ENCODE assay signal across 38 cellular contexts in genomic region chr6:28515676-28516075, GRCh38. TPM values are rescaled to one million over a fixed set of nuclear protein-coding genes. Genes with fewer than 3 reads are reported as not detected.
"Had no signal": no experiment of that assay in that cellular context is flagged by ENCODE, and none has a peak within 500 bp of the region (broad histone marks: within the 10 kb centered on the region; RNA-seq: fewer than 3 reads in every experiment).

Gene GPX6 (minus strand): TSS chr6:28515793. CDS start chr6:28515743, 50 bp downstream.

- H3K4me3 ChIP-seq: adrenal gland, body of pancreas, esophagus squamous epithelium, gastroesophageal sphincter had no signal

- FAIRE-seq: colon had no signal

- H3K36me3 Mint-ChIP-seq: activated CD4-positive, alpha-beta memory T cell treated with anti-CD3 and anti-CD28 coated beads for 36 hours; activated CD8-positive, alpha-beta memory T cell treated with anti-CD3 and anti-CD28 coated beads, Interleukin-2, amount 10 ng/mL, durations not matched to agents 7 days and 5 days; activated naive CD4-positive, alpha-beta T cell treated with anti-CD3 and anti-CD28 coated beads, Interleukin-2, amount 50 U/mL, for 24 hours; activated naive CD8-positive, alpha-beta T cell treated with anti-CD3 and anti-CD28 coated beads for 36 hours had no signal

- H3K4me1 Mint-ChIP-seq: activated CD4-positive, alpha-beta T cell treated with anti-CD3 and anti-CD28 coated beads for 36 hours; activated CD4-positive, alpha-beta T cell treated with anti-CD3 and anti-CD28 coated beads, Interleukin-2, amount 10 ng/mL, durations not matched to agents 24 days and 14 days; activated CD8-positive, alpha-beta memory T cell treated with anti-CD3 and anti-CD28 coated beads, Interleukin-2, amount 10 ng/mL, durations not matched to agents 7 days and 5 days; activated naive CD4-positive, alpha-beta T cell treated with anti-CD3 and anti-CD28 coated beads, Interleukin-2, amount 50 U/mL, for 24 hours; activated naive CD8-positive, alpha-beta T cell treated with anti-CD3 and anti-CD28 coated beads for 36 hours; activated naive CD8-positive, alpha-beta T cell treated with anti-CD3 and anti-CD28 coated beads, Interleukin-2, amount 50 U/mL, for 24 hours had no signal

- H3K4me1 ChIP-seq: adrenal gland, body of pancreas, esophagus squamous epithelium, gastroesophageal sphincter had no signal

- H3K27ac ChIP-seq: adrenal gland, body of pancreas, esophagus squamous epithelium, gastroesophageal sphincter had no signal

- H3K36me3 ChIP-seq: adrenal gland, esophagus squamous epithelium, gastroesophageal sphincter had no signal

- H3K4me3 Mint-ChIP-seq: activated CD4-positive, alpha-beta memory T cell treated with anti-CD3 and anti-CD28 coated beads for 36 hours; activated CD4-positive, alpha-beta T cell treated with anti-CD3 and anti-CD28 coated beads for 36 hours; activated CD4-positive, alpha-beta T cell treated with anti-CD3 and anti-CD28 coated beads, Interleukin-2, amount 10 ng/mL, durations not matched to agents 24 days and 14 days; activated CD8-positive, alpha-beta memory T cell treated with anti-CD3 and anti-CD28 coated beads, Interleukin-2, amount 10 ng/mL, durations not matched to agents 7 days and 5 days; activated CD8-positive, alpha-beta T cell treated with anti-CD3 and anti-CD28 coated beads, Interleukin-2, amount 10 ng/mL, durations not matched to agents 7 days and 5 days; activated naive CD4-positive, alpha-beta T cell treated with anti-CD3 and anti-CD28 coated beads for 36 hours; activated naive CD4-positive, alpha-beta T cell treated with anti-CD3 and anti-CD28 coated beads, Interleukin-2, amount 50 U/mL, for 24 hours; activated naive CD8-positive, alpha-beta T cell treated with anti-CD3 and anti-CD28 coated beads for 36 hours; activated naive CD8-positive, alpha-beta T cell treated with anti-CD3 and anti-CD28 coated beads, Interleukin-2, amount 50 U/mL, for 24 hours; activated T-helper 1 cell treated with anti-CD3 and anti-CD28 coated beads, Interleukin-12 subunit alpha, Interleukin-12 subunit beta, Interleukin-2, Interleukin-4 antibody, amounts not matched to agents 30 ng/mL and 10 ng/mL and 1 ng/mL, durations not matched to agents 14 hours and 24 hours and 36 hours; effector memory CD8-positive, alpha-beta T cell had no signal

- ATAC-seq: activated CD4-positive, alpha-beta T cell treated with anti-CD3 and anti-CD28 coated beads for 36 hours; activated CD8-positive, alpha-beta memory T cell treated with anti-CD3 and anti-CD28 coated beads, Interleukin-2, amount 10 ng/mL, durations not matched to agents 7 days and 5 days; activated CD8-positive, alpha-beta T cell treated with anti-CD3 and anti-CD28 coated beads, Interleukin-2, amount 10 ng/mL, durations not matched to agents 7 days and 5 days; activated naive CD8-positive, alpha-beta T cell treated with anti-CD3 and anti-CD28 coated beads, Interleukin-2, amount 50 U/mL, for 24 hours; body of pancreas; effector memory CD8-positive, alpha-beta T cell; gastroesophageal sphincter had no signal

- H3K9me3 ChIP-seq: adrenal gland, body of pancreas, esophagus squamous epithelium had no signal

- H3K9me3 Mint-ChIP-seq: activated CD4-positive, alpha-beta memory T cell treated with anti-CD3 and anti-CD28 coated beads for 36 hours; activated CD4-positive, alpha-beta T cell treated with anti-CD3 and anti-CD28 coated beads, Interleukin-2, amount 10 ng/mL, durations not matched to agents 24 days and 14 days; activated naive CD4-positive, alpha-beta T cell treated with anti-CD3 and anti-CD28 coated beads for 36 hours; activated naive CD4-positive, alpha-beta T cell treated with anti-CD3 and anti-CD28 coated beads, Interleukin-2, amount 50 U/mL, for 24 hours; activated naive CD8-positive, alpha-beta T cell treated with anti-CD3 and anti-CD28 coated beads for 36 hours; activated naive CD8-positive, alpha-beta T cell treated with anti-CD3 and anti-CD28 coated beads, Interleukin-2, amount 50 U/mL, for 24 hours; activated T-helper 1 cell treated with anti-CD3 and anti-CD28 coated beads, Interleukin-12 subunit alpha, Interleukin-12 subunit beta, Interleukin-2, Interleukin-4 antibody, amounts not matched to agents 30 ng/mL and 10 ng/mL and 1 ng/mL, durations not matched to agents 14 hours and 24 hours and 36 hours; activated T-helper 2 cell treated with anti-CD3 and anti-CD28 coated beads, Interferon-gamma antibody, Interleukin-2, Interleukin-4, amounts not matched to agents 10 μg/mL and 5 μg/mL and 100 μg/mL, durations not matched to agents 14 hours and 24 hours and 36 hours; effector memory CD8-positive, alpha-beta T cell had no signal

- DNase-seq: activated CD4-positive, alpha-beta memory T cell treated with anti-CD3 and anti-CD28 coated beads for 36 hours; activated CD4-positive, alpha-beta T cell treated with anti-CD3 and anti-CD28 coated beads for 36 hours; activated CD4-positive, alpha-beta T cell treated with anti-CD3 and anti-CD28 coated beads, Interleukin-2, amount 10 ng/mL, durations not matched to agents 24 days and 14 days; activated CD4-positive, CD25-positive, alpha-beta regulatory T cell; activated CD4-positive, CD25-positive, alpha-beta regulatory T cell treated with anti-CD3 and anti-CD28 coated beads, Interleukin-2, amount 50 U/mL, for 72 hours; activated CD8-positive, alpha-beta memory T cell treated with anti-CD3 and anti-CD28 coated beads, Interleukin-2, amount 10 ng/mL, durations not matched to agents 7 days and 5 days; activated CD8-positive, alpha-beta memory T cell treated with anti-CD3 and anti-CD28 coated beads, Interleukin-2, amount 50 U/mL, for 4 hours; activated CD8-positive, alpha-beta T cell treated with anti-CD3 and anti-CD28 coated beads, Interleukin-2, amount 10 ng/mL, durations not matched to agents 7 days and 5 days; activated effector memory CD4-positive, alpha-beta T cell treated with anti-CD3 and anti-CD28 coated beads, Interleukin-2, amount 50 U/mL, for 16 hours; activated naive CD4-positive, alpha-beta T cell treated with anti-CD3 and anti-CD28 coated beads for 36 hours; activated naive CD8-positive, alpha-beta T cell treated with anti-CD3 and anti-CD28 coated beads for 36 hours; activated naive CD8-positive, alpha-beta T cell treated with anti-CD3 and anti-CD28 coated beads, Interleukin-2, amount 50 U/mL, for 24 hours; activated T-cell treated with anti-CD3 and anti-CD28 coated beads, Interleukin-2, amount 50 U/mL, for 1 hour; activated T-cell treated with anti-CD3 and anti-CD28 coated beads, Interleukin-2, amount 50 U/mL, for 48 hours; adrenal gland; amygdala; aorta; body of pancreas; caudate nucleus; cortex of kidney; dermis blood vessel endothelial cell; effector CD4-positive, alpha-beta T cell; effector memory CD8-positive, alpha-beta T cell; erythroblast; esophagus squamous epithelium; foreskin melanocyte; T-helper 2 cell had no signal

- H3K27me3 ChIP-seq: adrenal gland, body of pancreas had no signal

- H3K27ac Mint-ChIP-seq: activated CD4-positive, alpha-beta memory T cell treated with anti-CD3 and anti-CD28 coated beads for 36 hours; activated CD4-positive, alpha-beta T cell treated with anti-CD3 and anti-CD28 coated beads for 36 hours; activated CD4-positive, alpha-beta T cell treated with anti-CD3 and anti-CD28 coated beads, Interleukin-2, amount 10 ng/mL, durations not matched to agents 24 days and 14 days; activated CD8-positive, alpha-beta memory T cell treated with anti-CD3 and anti-CD28 coated beads, Interleukin-2, amount 10 ng/mL, durations not matched to agents 7 days and 5 days; activated CD8-positive, alpha-beta T cell treated with anti-CD3 and anti-CD28 coated beads, Interleukin-2, amount 10 ng/mL, durations not matched to agents 7 days and 5 days; activated naive CD4-positive, alpha-beta T cell treated with anti-CD3 and anti-CD28 coated beads for 36 hours; activated naive CD4-positive, alpha-beta T cell treated with anti-CD3 and anti-CD28 coated beads, Interleukin-2, amount 50 U/mL, for 24 hours; activated naive CD8-positive, alpha-beta T cell treated with anti-CD3 and anti-CD28 coated beads for 36 hours; activated naive CD8-positive, alpha-beta T cell treated with anti-CD3 and anti-CD28 coated beads, Interleukin-2, amount 50 U/mL, for 24 hours; activated T-helper 1 cell treated with anti-CD3 and anti-CD28 coated beads, Interleukin-12 subunit alpha, Interleukin-12 subunit beta, Interleukin-2, Interleukin-4 antibody, amounts not matched to agents 30 ng/mL and 10 ng/mL and 1 ng/mL, durations not matched to agents 14 hours and 24 hours and 36 hours; activated T-helper 2 cell treated with anti-CD3 and anti-CD28 coated beads, Interferon-gamma antibody, Interleukin-2, Interleukin-4, amounts not matched to agents 10 μg/mL and 5 μg/mL and 100 μg/mL, durations not matched to agents 14 hours and 24 hours and 36 hours; effector memory CD8-positive, alpha-beta T cell had no signal

RNA-seq across cellular contexts. Expression of gene GPX6, which starts in this region (rescaled TPM):
- total RNA-seq: activated CD4-positive, alpha-beta memory T cell treated with anti-CD3 and anti-CD28 coated beads for 36 hours; activated CD4-positive, alpha-beta T cell treated with anti-CD3 and anti-CD28 coated beads for 36 hours; activated CD4-positive, alpha-beta T cell treated with anti-CD3 and anti-CD28 coated beads, Interleukin-2, amount 10 ng/mL, durations not matched to agents 24 days and 14 days; activated CD8-positive, alpha-beta memory T cell treated with anti-CD3 and anti-CD28 coated beads for 36 hours; activated CD8-positive, alpha-beta memory T cell treated with anti-CD3 and anti-CD28 coated beads, Interleukin-2, amount 10 ng/mL, durations not matched to agents 7 days and 5 days; activated CD8-positive, alpha-beta T cell treated with anti-CD3 and anti-CD28 coated beads, Interleukin-2, amount 10 ng/mL, durations not matched to agents 7 days and 5 days; activated naive CD4-positive, alpha-beta T cell treated with anti-CD3 and anti-CD28 coated beads for 36 hours; activated naive CD8-positive, alpha-beta T cell treated with anti-CD3 and anti-CD28 coated beads for 36 hours; activated T-helper 1 cell treated with anti-CD3 and anti-CD28 coated beads, Interleukin-12 subunit alpha, Interleukin-12 subunit beta, Interleukin-2, Interleukin-4 antibody, amounts not matched to agents 30 ng/mL and 10 ng/mL and 1 ng/mL, durations not matched to agents 14 hours and 24 hours and 36 hours; activated T-helper 2 cell treated with anti-CD3 and anti-CD28 coated beads, Interferon-gamma antibody, Interleukin-2, Interleukin-4, amounts not matched to agents 10 μg/mL and 5 μg/mL and 100 μg/mL, durations not matched to agents 14 hours and 24 hours and 36 hours; adrenal gland; aorta; body of pancreas; chondrocyte; dermis blood vessel endothelial cell; esophagus squamous epithelium; fibroblast of lung; fibroblast of villous mesenchyme; gastroesophageal sphincter; glomerular endothelial cell; T-helper 1 cell treated with Interleukin-12 subunit alpha and Interleukin-12 subunit beta and Interleukin-4 antibody, amounts not matched to agents 30 ng/mL and 1 ng/mL, for 36 hours had no signal
- polyA plus RNA-seq: adrenal gland, aorta, fibroblast of lung had no signal
